Comparison of ENCODE assay signal across 8 cellular contexts in genomic region chr1:23718482-23718881, GRCh38. TPM values are rescaled to one million over a fixed set of nuclear protein-coding genes. Genes with fewer than 3 reads are reported as not detected.
DNase-seq lines count a peak whose midpoint lies in the region; ATAC-seq and TF ChIP-seq lines count a peak whose summit lies in the region.

No MANE protein-coding gene starts in this region.

- H3K27me3 ChIP-seq in RWPE2 (ENCODE audit: insufficient read depth, poor library complexity, severe bottlenecking), result no peaks in the 10 kb centered on the region
- no peaks in the 10 kb centered on the region for H3K27me3 ChIP-seq in prostate gland (replicated peaks; ENCODE audit: insufficient read depth)

- H3K9me3 ChIP-seq in RWPE2 (ENCODE audit: severe bottlenecking) (no peaks in the 10 kb centered on the region), prostate gland (no peaks in the 10 kb centered on the region)

- no peaks in the 10 kb centered on the region for H3K36me3 Mint-ChIP-seq in immature natural killer cell

- H3K4me1 ChIP-seq in RWPE2 (ENCODE audit: insufficient read depth, poor library complexity, severe bottlenecking), result no peaks in the 10 kb centered on the region
- H3K4me1 ChIP-seq in prostate gland (replicated peaks), result no peaks in the 10 kb centered on the region

- peaks cover 0 to 1% (median 0%) of the 10 kb centered on the region in 3 donors for H3K27me3 Mint-ChIP-seq in immature natural killer cell (ENCODE audit: low read depth in 3 of 3)

- H3K4me3 ChIP-seq in AG09309 (ENCODE audit: control insufficient read depth, low read depth, low read length) (no peak overlapping the region), RWPE2 (ENCODE audit: severe bottlenecking) (no peak overlapping the region), prostate gland (no peak overlapping the region)

- H3K27ac ChIP-seq in RWPE2 (ENCODE audit: poor library complexity, severe bottlenecking) (no peak overlapping the region), prostate gland (no peak overlapping the region)

- no peak for TF ChIP-seq POLR2A in prostate gland (IDR thresholded peaks at IDR 0.05)

- H3K27ac Mint-ChIP-seq in immature natural killer cell, result peak overlapping the region in 2 of 6 donors; percentile 11 to 34

- peak; percentile 46 for TF ChIP-seq CTCF in AG09309 (IDR thresholded peaks at IDR 0.05; ENCODE audit: control insufficient read depth, insufficient read depth, low read depth, low read length, missing control alignments)
- peak; percentile 53 for TF ChIP-seq CTCF in RWPE2 (IDR thresholded peaks at IDR 0.05; ENCODE audit: poor library complexity, severe bottlenecking)
- TF ChIP-seq CTCF in prostate gland (IDR thresholded peaks at IDR 0.05), result no peak

- H3K9me3 Mint-ChIP-seq in immature natural killer cell, result no peaks in the 10 kb centered on the region

- 70% methylated on average over 3 of the region's 3 CpGs for WGBS in prostate gland

- ATAC-seq in RWPE2 (ENCODE audit: low read depth), result peak; percentile 63; the same call in 2 of the 3 replicates
- no peak for ATAC-seq in GM21576 (IDR thresholded peaks at IDR 0.05; ENCODE audit: unreplicated experiment)
- no peak for ATAC-seq in HG03354 (IDR thresholded peaks at IDR 0.05; ENCODE audit: poor library complexity, severe bottlenecking, unreplicated experiment)

- no peak for DNase-seq in AG09309 (ENCODE audit: low read depth)
- peak; percentile 73 for DNase-seq in H4 (ENCODE audit: low spot score)
- no peak for DNase-seq in RWPE2 (ENCODE audit: low spot score)
- DNase-seq in iPS-NIHi11 (ENCODE audit: low spot score), result peak; percentile 83
- DNase-seq in immature natural killer cell, result no peak
- no peak for DNase-seq in prostate gland (ENCODE audit: low spot score)

- no peak overlapping the region for H3K4me3 Mint-ChIP-seq in immature natural killer cell

- intact Hi-C loops in prostate gland (cut with DNase I), result no loop called here

- H3K36me3 ChIP-seq in RWPE2 (ENCODE audit: low read depth), result no peaks in the 10 kb centered on the region
- no peaks in the 10 kb centered on the region for H3K36me3 ChIP-seq in prostate gland

- peaks cover 3 to 10% of the 10 kb centered on the region in 2 donors for H3K4me1 Mint-ChIP-seq in immature natural killer cell

RNA-seq across cellular contexts. Expression of gene ELOA, which starts 24.8 kb away (rescaled TPM):
- total RNA-seq in H4 (2014; rRNA removed; shearing (Covaris generic)), result 38.3 and 48.1 TPM in 2 replicates
- 10 to 100 TPM; 16.4 to 30.3 (median 19.1) TPM for polyA plus RNA-seq in immature natural killer cell
- total RNA-seq in prostate gland, result 10 to 100 TPM; 35.7 to 42.1 TPM

RNA-seq across cellular contexts. Expression of gene RPL11, which starts 26.9 kb away (rescaled TPM):
- total RNA-seq in H4 (2014; rRNA removed; shearing (Covaris generic)), result 1,241 and 1,313 TPM in 2 replicates
- polyA plus RNA-seq in immature natural killer cell, result 100 to 1,000 TPM; 524 to 763 (median 531) TPM
- 1,000 to 10,000 TPM in 1 of 2 donors, 100 to 1,000 TPM in 1; 784 to 1,458 TPM for total RNA-seq in prostate gland

RNA-seq across cellular contexts. Expression of gene PITHD1, which starts 59.7 kb away (rescaled TPM):
- total RNA-seq in H4 (2014; rRNA removed; shearing (Covaris generic)), result 46.5 and 51.4 TPM in 2 replicates
- polyA plus RNA-seq in immature natural killer cell, result 10 to 100 TPM; 62.5 to 89.2 (median 82.4) TPM
- 10 to 100 TPM; 85.7 to 86.7 TPM for total RNA-seq in prostate gland

Comparison
In these comparisons a context has a peak if more than half of its experiments do, and no peak if none do; other contexts are left out.
1. DNase-seq: peak in H4 (single experiment) and iPS-NIHi11 (single experiment); none in AG09309 (single experiment), RWPE2 (single experiment), immature natural killer cell (0 of 3) and prostate gland (single experiment).
2. CTCF ChIP-seq: peak in AG09309 (single experiment) and RWPE2 (single experiment); none in prostate gland (0 of 4).